ENCODE assay signal across 11 cellular contexts in genomic region chr6:52566853-52567279, GRCh38. TPM values are rescaled to one million over a fixed set of nuclear protein-coding genes. Genes with fewer than 3 reads are reported as not detected.
DNase-seq lines count a peak whose midpoint lies in the region; ATAC-seq and TF ChIP-seq lines count a peak whose summit lies in the region.
"Had no signal": no experiment of that assay in that cellular context is flagged by ENCODE, and none has a peak within 500 bp of the region (broad histone marks: within the 10 kb centered on the region; RNA-seq: fewer than 3 reads in every experiment).

No MANE protein-coding gene starts in this region.

- TF ChIP-seq CTCF in AG04450 (IDR thresholded peaks at IDR 0.05; ENCODE audit: low read depth, low read length) (no peak), chondrocyte (IDR thresholded peaks at IDR 0.05) (no peak), transverse colon (IDR thresholded peaks at IDR 0.05) (no peak)

- H3K27me3 Mint-ChIP-seq in chondrocyte (ENCODE audit: low read depth) = no peaks in the 10 kb centered on the region

- peak; percentile 76 for DNase-seq in AG04450 (ENCODE audit: low read depth, low spot score)
- peak; percentile 84 for DNase-seq in HT1080 (ENCODE audit: low read depth)
- no peak for DNase-seq in chondrocyte (ENCODE audit: low spot score)
- no peak for DNase-seq in left lobe of liver (ENCODE audit: low spot score)
- DNase-seq in transverse colon = no peak
- no peak for DNase-seq in DMS 273 treated with DMSO at 0.1 percent for 48 hours (lab: John Stamatoyannopoulos, UW)
- no peak for DNase-seq in DMS114 treated with DMSO at 0.1 percent for 48 hours (lab: John Stamatoyannopoulos, UW; ENCODE audit: unreplicated experiment)
- DNase-seq: activated naive CD4-positive, alpha-beta T cell treated with anti-CD3 and anti-CD28 coated beads for 36 hours; immature natural killer cell had no signal

- H3K36me3 Mint-ChIP-seq in chondrocyte (ENCODE audit: low read depth) = peaks cover 7% of the 10 kb centered on the region
- H3K36me3 Mint-ChIP-seq: immature natural killer cell had no signal

- no peak for TF ChIP-seq POLR2A in transverse colon (IDR thresholded peaks at IDR 0.05)

- peak; percentile 79 for ATAC-seq in left lobe of liver
- no peak for ATAC-seq in GM21825 (IDR thresholded peaks at IDR 0.05; ENCODE audit: unreplicated experiment)

- H3K27ac Mint-ChIP-seq in chondrocyte (ENCODE audit: unreplicated experiment) = peak overlapping the region; percentile 97
- H3K27ac Mint-ChIP-seq: activated naive CD4-positive, alpha-beta T cell treated with anti-CD3 and anti-CD28 coated beads for 36 hours had no signal

- peaks cover 100% of the 10 kb centered on the region for H3K4me1 Mint-ChIP-seq in chondrocyte (ENCODE audit: low read depth)

- no peaks in the 10 kb centered on the region for H3K9me3 Mint-ChIP-seq in chondrocyte (ENCODE audit: low read depth)
- H3K9me3 Mint-ChIP-seq: activated naive CD4-positive, alpha-beta T cell treated with anti-CD3 and anti-CD28 coated beads for 36 hours; immature natural killer cell had no signal

- CTCF ChIA-PET in AG04450 (lab: Charles Lee) = interaction anchor here (1.2 to 1.3 kb wide), 3 partner anchors 9 to 85 kb away, joined by 4 to 7 read pairs (median 4); partner anchors contain the start of gene TRAM2

- H3K27ac ChIP-seq in AG04450 (ENCODE audit: low read depth, low read length) (peak overlapping the region; percentile 88), transverse colon (peak overlapping the region in 2 of 4 donors; percentile 36 to 50)
- H3K27ac ChIP-seq: C4-2B had no signal

- H3K4me1 ChIP-seq in transverse colon = peaks cover 0 to 54% (median 34%) of the 10 kb centered on the region in 4 donors

- TF ChIP-seq EP300 in transverse colon (IDR thresholded peaks at IDR 0.05; ENCODE audit: low read depth) = no peak

- no peak overlapping the region for H3K4me3 ChIP-seq in AG04450 (ENCODE audit: low read depth, low read length)
- no peak overlapping the region for H3K4me3 ChIP-seq in transverse colon

- in situ Hi-C loops in transverse colon (cut with MboI; ENCODE audit: low pct_ligation_motif_present in 1 of 4, low pct_unique_long_range_greater_than_20kb in 1 of 4, low sequenced_read_pairs in 3 of 4) = no loop called here

- no peak overlapping the region for H3K4me3 Mint-ChIP-seq in chondrocyte (ENCODE audit: unreplicated experiment)
- H3K4me3 Mint-ChIP-seq: activated naive CD4-positive, alpha-beta T cell treated with anti-CD3 and anti-CD28 coated beads for 36 hours had no signal

- no peaks in the 10 kb centered on the region for H3K27me3 ChIP-seq in AG04450 (ENCODE audit: control insufficient read depth, insufficient read depth, low read length)
- H3K27me3 ChIP-seq in transverse colon = no peaks in the 10 kb centered on the region

- intact Hi-C loops in transverse colon (cut with DNase I; ENCODE audit: low total_unique reads) = loop anchor here (5.0 kb wide), 1 partner anchor 45 kb away; no protein-coding TSS in a partner anchor

- POLR2A ChIA-PET in AG04450 (lab: Yijun Ruan, JAX) = interaction anchor here (0.6 to 1.7 kb wide), 8 partner anchors 9 to 147 kb away, joined by 3 to 9 read pairs (median 4); partner anchors contain the start of genes EFHC1 and TRAM2

- H3K36me3 ChIP-seq in transverse colon = no peaks in the 10 kb centered on the region

- WGBS in transverse colon (ENCODE audit: low coverage in 1 of 2), 2 donors = 75 to 83% methylated on average over 3 of the region's 3 CpGs

- H3K9me3 ChIP-seq in AG04450 (ENCODE audit: control insufficient read depth, insufficient read depth, low read length) = no peaks in the 10 kb centered on the region
- no peaks in the 10 kb centered on the region for H3K9me3 ChIP-seq in transverse colon

RNA-seq across cellular contexts. Expression of gene TRAM2, which starts 10.0 kb away (rescaled TPM):
- polyA plus RNA-seq in AG04450 (2011; rRNA removed) = 134 and 152 TPM in 2 replicates
- polyA minus RNA-seq in AG04450 (2011; rRNA and poly(A)+ RNA removed) = 164 and 174 TPM in 2 replicates
- 51.6 and 58.5 TPM in 2 replicates for total RNA-seq in HT1080 (2014; rRNA removed; shearing (Covaris generic))
- polyA plus RNA-seq in HT1080 (2015; cell fraction: cytosol; rRNA removed) = 47.8 and 54.4 TPM in 2 replicates
- polyA plus RNA-seq in HT1080 (2015; cell fraction: nucleus; rRNA removed) = 67.6 and 76.5 TPM in 2 replicates
- total RNA-seq in chondrocyte (159 to 178 TPM (median 159 TPM) in 3 replicates), left lobe of liver (17.3 TPM), transverse colon (10 to 100 TPM in 2 of 4 donors, 1 to 10 TPM in 2; 8.4 to 15.4 (median 11.7) TPM)

Comparison
In these comparisons a context has a peak if more than half of its experiments do, and no peak if none do; other contexts are left out.
1. DNase-seq: peak in AG04450 (single experiment) and HT1080 (single experiment); none in chondrocyte (single experiment), left lobe of liver (single experiment), transverse colon (single experiment), DMS 273 treated with DMSO at 0.1 percent for 48 hours (single experiment) and DMS114 treated with DMSO at 0.1 percent for 48 hours (single experiment).